Comparison of ENCODE assay signal across 25 cellular contexts in the genomic region with DNA sequence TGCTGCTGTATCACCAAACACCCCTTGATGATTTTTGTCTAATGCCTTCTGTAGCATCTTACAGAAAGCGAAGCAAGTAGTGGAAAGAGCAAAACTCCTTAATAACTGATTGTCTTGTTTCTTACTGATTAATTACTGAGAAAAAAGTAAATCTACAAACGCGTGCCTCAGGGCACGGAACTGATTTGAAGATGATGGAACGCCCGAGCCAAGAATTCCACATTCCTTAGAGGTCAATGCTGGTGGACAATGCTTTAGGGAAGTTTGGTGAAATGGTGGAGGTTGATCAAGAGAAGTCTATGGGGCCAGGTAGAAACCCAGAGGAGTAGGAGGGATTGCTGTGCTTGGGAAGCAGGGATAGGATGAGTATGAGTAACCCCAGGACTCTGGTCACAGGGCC. TPM values are rescaled to one million over a fixed set of nuclear protein-coding genes. Genes with fewer than 3 reads are reported as not detected.
A peak's percentile ranks its signal among the peaks of the same experiment; 100 is the strongest.
DNase-seq lines count a peak whose midpoint lies in the region; ATAC-seq and TF ChIP-seq lines count a peak whose summit lies in the region.
"Had no signal": no experiment of that assay in that cellular context is flagged by ENCODE, and none has a peak within 500 bp of the region (broad histone marks: within the 10 kb centered on the region; RNA-seq: fewer than 3 reads in every experiment).

No MANE protein-coding gene starts in this region.

- H3K4me1 Mint-ChIP-seq in osteocyte (ENCODE audit: unreplicated experiment), result no peaks in the 10 kb centered on the region

- peaks cover 15% of the 10 kb centered on the region for H3K27me3 Mint-ChIP-seq in osteocyte (ENCODE audit: unreplicated experiment)

- H3K4ac ChIP-seq in trophoblast cell (ENCODE audit: low read depth, low read length), result no peak overlapping the region

- H2BK12ac ChIP-seq in trophoblast cell (ENCODE audit: low read length), result no peak overlapping the region

- H4K12ac ChIP-seq in trophoblast cell (ENCODE audit: low read depth, low read length), result no peak overlapping the region

- H3K9me3 Mint-ChIP-seq in osteocyte (ENCODE audit: unreplicated experiment), result no peaks in the 10 kb centered on the region

- H2AFZ ChIP-seq in trophoblast cell (ENCODE audit: insufficient read depth, low read length, poor library complexity), result no peak overlapping the region
- H2AFZ ChIP-seq: GM23248, PC-9 had no signal

- no peak for TF ChIP-seq CTCF in osteocyte (IDR thresholded peaks at IDR 0.05)

- no peak overlapping the region for H2BK120ac ChIP-seq in trophoblast cell (ENCODE audit: insufficient read depth, low read length, poor library complexity)

- H3K4me3 ChIP-seq in trophoblast cell (ENCODE audit: low read depth, low read length) (no peak overlapping the region), stomach smooth muscle (ENCODE audit: low read length in 2 of 2) (no peak overlapping the region)
- H3K4me3 ChIP-seq: GM23248, PC-9, SJCRH30 had no signal

- no peaks in the 10 kb centered on the region for H3K36me3 Mint-ChIP-seq in osteocyte (ENCODE audit: unreplicated experiment)

- in situ Hi-C loops in SK-MEL-5 (cut with HindIII; ENCODE audit: low pct_unique_long_range_greater_than_20kb, low sequenced_read_pairs), result no loop called here

- H3K4me3 Mint-ChIP-seq in osteocyte (ENCODE audit: unreplicated experiment), result no peak overlapping the region
- H3K4me3 Mint-ChIP-seq: H9 had no signal

- no peak overlapping the region for H3K9ac ChIP-seq in trophoblast cell (ENCODE audit: low read length)
- H3K9ac ChIP-seq in stomach smooth muscle (ENCODE audit: low read length in 2 of 2), result no peak overlapping the region
- H3K9ac ChIP-seq: GM23248 had no signal

- H3K79me1 ChIP-seq in trophoblast cell (ENCODE audit: low read length), result peaks cover 6% of the 10 kb centered on the region

- WGBS in trophoblast cell (ENCODE audit: extremely low coverage, insufficient coverage, insufficient read length), result no CpG with 5 or more reads among the region's 6 CpGs

- H3K4me1 ChIP-seq in trophoblast cell (ENCODE audit: control insufficient read depth in 1 of 2, insufficient read depth in 2 of 2, low read length in 2 of 2) (peaks cover 0 to 3% of the 10 kb centered on the region in 2 experiments), stomach smooth muscle (ENCODE audit: control insufficient read depth, insufficient read depth, low read length) (peaks cover 40% of the 10 kb centered on the region)
- H3K4me1 ChIP-seq: SJCRH30 had no signal

- no peak overlapping the region for H3K4me2 ChIP-seq in trophoblast cell (ENCODE audit: low read length)
- H3K4me2 ChIP-seq: PC-9 had no signal

- DNase-seq in SK-MEL-5 (ENCODE audit: low read depth, low spot score), result peak; percentile 8
- peak; percentile 35 for DNase-seq in foreskin melanocyte
- DNase-seq in trophoblast cell, result peak; percentile 72 to 91
- DNase-seq in T-helper 9 cell, result no peak
- no peak for DNase-seq in iPS-NIHi11 (ENCODE audit: low spot score)
- DNase-seq in osteocyte (ENCODE audit: extremely low spot score, unreplicated experiment), result no peak
- DNase-seq: DMS153; DND-41; GM23248; H9; Karpas-422; MV-4-11; NCI-H1105 treated with DMSO at 0.1 percent for 48 hours; NCI-H146; NCI-H1930; NCI-H2107; NCI-H446; NCI-H524 treated with DMSO at 0.1 percent for 48 hours; NCI-H82; NK-92 treated with Interleukin-12 subunit alpha and Interleukin-12 subunit beta, amount 100 ng/mL, for 24 hours; PC-9; SJCRH30 had no signal

- H3K27me3 ChIP-seq in trophoblast cell (ENCODE audit: insufficient read depth, low read length), result no peaks in the 10 kb centered on the region
- H3K27me3 ChIP-seq in stomach smooth muscle (ENCODE audit: control insufficient read depth in 1 of 2, insufficient read depth in 2 of 2, low read length in 2 of 2), result no peaks in the 10 kb centered on the region
- H3K27me3 ChIP-seq: SJCRH30 had no signal

- ATAC-seq in GM21360 (IDR thresholded peaks at IDR 0.05; ENCODE audit: unreplicated experiment), result no peak
- ATAC-seq: Right ventricle myocardium inferior had no signal

- H3K18ac ChIP-seq in trophoblast cell (ENCODE audit: low read length), result no peak overlapping the region

- no peak overlapping the region for H2BK5ac ChIP-seq in trophoblast cell (ENCODE audit: low read depth, low read length, poor library complexity)

- H3K79me2 ChIP-seq in trophoblast cell (ENCODE audit: control insufficient read depth, insufficient read depth, low read length, poor library complexity), result peaks cover 2% of the 10 kb centered on the region

- no peak overlapping the region for H4K8ac ChIP-seq in trophoblast cell (ENCODE audit: low read depth, low read length)

- H3K27ac Mint-ChIP-seq in osteocyte (ENCODE audit: unreplicated experiment), result no peak overlapping the region

- no peak overlapping the region for H4K91ac ChIP-seq in trophoblast cell (ENCODE audit: low read depth, low read length)

- H2AK5ac ChIP-seq in trophoblast cell (ENCODE audit: low read length), result no peak overlapping the region

- H3K9me3 ChIP-seq in trophoblast cell (ENCODE audit: insufficient read depth, low read depth, low read length) (no peaks in the 10 kb centered on the region), stomach smooth muscle (ENCODE audit: control insufficient read depth in 2 of 2, low read length in 2 of 2) (no peaks in the 10 kb centered on the region)
- H3K9me3 ChIP-seq: SJCRH30 had no signal

- no peak overlapping the region for H3K23ac ChIP-seq in trophoblast cell (ENCODE audit: low read length)

- H3K27ac ChIP-seq in trophoblast cell (ENCODE audit: low read depth, low read length), result no peak overlapping the region
- H3K27ac ChIP-seq in stomach smooth muscle (ENCODE audit: low read length), result peak overlapping the region; percentile 76
- H3K27ac ChIP-seq: GM23248, PC-9, SJCRH30 had no signal

- H3K36me3 ChIP-seq in trophoblast cell (ENCODE audit: control insufficient read depth in 1 of 2, insufficient read depth in 2 of 2, low read length in 2 of 2), result no peaks in the 10 kb centered on the region
- no peaks in the 10 kb centered on the region for H3K36me3 ChIP-seq in stomach smooth muscle (ENCODE audit: control insufficient read depth in 2 of 2, insufficient read depth in 2 of 2, low read length in 2 of 2)
- H3K36me3 ChIP-seq: SJCRH30 had no signal

- no peak overlapping the region for H3K14ac ChIP-seq in trophoblast cell (ENCODE audit: low read length)

RNA-seq across cellular contexts. Expression of gene SORBS1, which starts 5.0 kb away (rescaled TPM):
- 36.6 and 37.0 TPM in 2 replicates for total RNA-seq in SK-MEL-5 (2014; rRNA removed; shearing (Covaris generic))
- polyA plus RNA-seq in SK-MEL-5 (2015; cell fraction: cytosol; rRNA removed), result 34.6 and 39.9 TPM in 2 replicates
- polyA plus RNA-seq in SK-MEL-5 (2015; cell fraction: nucleus; rRNA removed), result 25.0 and 27.1 TPM in 2 replicates
- 20.4 and 22.1 TPM in 2 replicates for polyA plus RNA-seq in trophoblast cell (2013)
- total RNA-seq in osteocyte, result 1.7 TPM in 2 replicates

Comparison
In these comparisons a context has a peak if more than half of its experiments do, and no peak if none do; other contexts are left out.
1. DNase-seq: peak in SK-MEL-5 (single experiment), foreskin melanocyte (single experiment) and trophoblast cell (2 of 2); none in T-helper 9 cell (single experiment), iPS-NIHi11 (single experiment) and osteocyte (single experiment).
2. RNA of gene SORBS1, which starts 5.0 kb away (total RNA-seq): 36.6 to 37.0 TPM in SK-MEL-5; 1.7 TPM in osteocyte; every median in the first group is over 10 times any median in the second.